ENCODE assay signal across 1 cellular context in the genomic region with DNA sequence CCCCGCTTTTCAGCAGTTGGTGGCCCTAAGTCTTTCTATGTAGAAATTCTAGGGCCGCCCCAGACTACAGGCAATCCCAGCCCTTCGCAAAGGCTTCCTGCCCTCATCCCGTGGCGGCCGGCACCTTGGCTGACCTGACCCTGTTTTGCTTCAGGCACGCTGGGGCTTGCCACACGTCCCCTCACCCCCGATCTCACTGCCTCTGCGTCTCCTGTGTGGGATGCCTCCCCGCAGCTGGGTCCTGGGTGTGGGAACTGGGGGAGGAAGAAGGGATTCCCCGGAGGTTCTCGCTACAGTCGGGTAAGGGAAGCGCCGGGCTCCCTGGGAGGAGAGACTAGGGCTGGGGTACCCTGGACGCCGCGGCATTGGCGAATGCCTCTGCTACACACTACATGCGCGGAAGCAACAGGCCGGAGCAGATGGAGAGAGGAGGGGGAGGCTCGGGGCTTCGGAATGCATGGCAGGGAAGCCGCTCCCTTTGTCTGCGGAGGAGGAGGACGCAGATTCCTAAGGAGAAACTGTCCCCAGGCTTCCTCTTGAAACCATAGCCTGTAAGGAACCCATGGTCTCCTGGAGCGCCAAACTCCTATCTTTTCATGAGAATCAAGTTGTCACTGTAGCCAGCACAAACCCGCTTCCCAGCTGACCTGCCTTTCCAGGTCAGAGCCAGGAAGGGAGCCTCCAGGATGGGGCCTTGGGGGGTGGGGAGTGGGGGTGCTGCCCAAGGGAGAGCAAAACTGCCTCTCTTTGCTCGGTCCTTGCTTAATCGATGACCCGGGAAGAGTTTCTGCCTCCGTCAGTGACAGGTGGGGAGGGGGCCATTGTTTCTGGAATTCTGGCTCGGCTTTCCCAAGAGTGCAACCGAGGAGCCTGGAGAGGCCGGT.
TF ChIP-seq lines count a peak whose summit lies in the region.

No MANE protein-coding gene starts in this region.

TF ChIP-seq in HepG2, 621 proteins besides CTCF, POLR2A, EP300 and RAD21 (continues in another document):
- TF ChIP-seq EED (CRISPR knock-in tag; IDR thresholded peaks at IDR 0.05) (no peak), ZNF883 (CRISPR knock-in tag; IDR thresholded peaks at IDR 0.05; ENCODE audit: not compliant biosample characterization) (peak; percentile 40), HOXA3 (CRISPR knock-in tag; IDR thresholded peaks at IDR 0.05) (0 out of 2 replicates have a peak, but pooled peaks have one; percentile 12), ZNF33B (CRISPR knock-in tag; IDR thresholded peaks at IDR 0.05) (peak; percentile 52; the same call in 1 of the 2 replicates), TGIF2 (CRISPR knock-in tag; IDR thresholded peaks at IDR 0.05) (no peak), ZNF598 (CRISPR knock-in tag; IDR thresholded peaks at IDR 0.05; ENCODE audit: borderline replicate concordance) (0 out of 2 replicates have a peak, but pooled peaks have one; percentile 32), ZNF572 (CRISPR knock-in tag; IDR thresholded peaks at IDR 0.05) (no peak), ZNF558 (CRISPR knock-in tag; IDR thresholded peaks at IDR 0.05; ENCODE audit: borderline replicate concordance) (no peak), ZNF136 (CRISPR knock-in tag; IDR thresholded peaks at IDR 0.05; ENCODE audit: low read depth) (no peak), ZNF891 (CRISPR knock-in tag; IDR thresholded peaks at IDR 0.05) (no peak), KMT2A (CRISPR knock-in tag; IDR thresholded peaks at IDR 0.05) (0 out of 2 replicates have a peak, but pooled peaks have one; percentile 4), TAF15 (IDR thresholded peaks at IDR 0.05; ENCODE audit: low read depth, low read length, poor library complexity, severe bottlenecking) (peak; percentile 52), KDM4B (CRISPR knock-in tag; IDR thresholded peaks at IDR 0.05) (no peak), HNRNPLL (IDR thresholded peaks at IDR 0.05; ENCODE audit: low read depth, low read length, poor library complexity, severe bottlenecking) (peak; percentile 57), RBM39 (IDR thresholded peaks at IDR 0.05; ENCODE audit: low read depth, low read length, poor library complexity, severe bottlenecking) (no peak), ZNF605 (CRISPR knock-in tag; IDR thresholded peaks at IDR 0.05) (no peak), HIVEP1 (CRISPR knock-in tag; IDR thresholded peaks at IDR 0.05) (peak; percentile 46; the same call in 1 of the 2 replicates)
- TF ChIP-seq, protein P1, sequence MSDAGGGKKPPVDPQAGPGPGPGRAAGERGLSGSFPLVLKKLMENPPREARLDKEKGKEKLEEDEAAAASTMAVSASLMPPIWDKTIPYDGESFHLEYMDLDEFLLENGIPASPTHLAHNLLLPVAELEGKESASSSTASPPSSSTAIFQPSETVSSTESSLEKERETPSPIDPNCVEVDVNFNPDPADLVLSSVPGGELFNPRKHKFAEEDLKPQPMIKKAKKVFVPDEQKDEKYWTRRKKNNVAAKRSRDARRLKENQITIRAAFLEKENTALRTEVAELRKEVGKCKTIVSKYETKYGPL (CRISPR knock-in tag; IDR thresholded peaks at IDR 0.05), result no peak
- TF ChIP-seq, protein P2, sequence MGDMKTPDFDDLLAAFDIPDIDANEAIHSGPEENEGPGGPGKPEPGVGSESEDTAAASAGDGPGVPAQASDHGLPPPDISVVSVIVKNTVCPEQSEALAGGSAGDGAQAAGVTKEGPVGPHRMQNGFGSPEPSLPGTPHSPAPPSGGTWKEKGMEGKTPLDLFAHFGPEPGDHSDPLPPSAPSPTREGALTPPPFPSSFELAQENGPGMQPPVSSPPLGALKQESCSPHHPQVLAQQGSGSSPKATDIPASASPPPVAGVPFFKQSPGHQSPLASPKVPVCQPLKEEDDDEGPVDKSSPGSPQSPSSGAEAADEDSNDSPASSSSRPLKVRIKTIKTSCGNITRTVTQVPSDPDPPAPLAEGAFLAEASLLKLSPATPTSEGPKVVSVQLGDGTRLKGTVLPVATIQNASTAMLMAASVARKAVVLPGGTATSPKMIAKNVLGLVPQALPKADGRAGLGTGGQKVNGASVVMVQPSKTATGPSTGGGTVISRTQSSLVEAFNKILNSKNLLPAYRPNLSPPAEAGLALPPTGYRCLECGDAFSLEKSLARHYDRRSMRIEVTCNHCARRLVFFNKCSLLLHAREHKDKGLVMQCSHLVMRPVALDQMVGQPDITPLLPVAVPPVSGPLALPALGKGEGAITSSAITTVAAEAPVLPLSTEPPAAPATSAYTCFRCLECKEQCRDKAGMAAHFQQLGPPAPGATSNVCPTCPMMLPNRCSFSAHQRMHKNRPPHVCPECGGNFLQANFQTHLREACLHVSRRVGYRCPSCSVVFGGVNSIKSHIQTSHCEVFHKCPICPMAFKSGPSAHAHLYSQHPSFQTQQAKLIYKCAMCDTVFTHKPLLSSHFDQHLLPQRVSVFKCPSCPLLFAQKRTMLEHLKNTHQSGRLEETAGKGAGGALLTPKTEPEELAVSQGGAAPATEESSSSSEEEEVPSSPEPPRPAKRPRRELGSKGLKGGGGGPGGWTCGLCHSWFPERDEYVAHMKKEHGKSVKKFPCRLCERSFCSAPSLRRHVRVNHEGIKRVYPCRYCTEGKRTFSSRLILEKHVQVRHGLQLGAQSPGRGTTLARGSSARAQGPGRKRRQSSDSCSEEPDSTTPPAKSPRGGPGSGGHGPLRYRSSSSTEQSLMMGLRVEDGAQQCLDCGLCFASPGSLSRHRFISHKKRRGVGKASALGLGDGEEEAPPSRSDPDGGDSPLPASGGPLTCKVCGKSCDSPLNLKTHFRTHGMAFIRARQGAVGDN (CRISPR knock-in tag; IDR thresholded peaks at IDR 0.05), result peak; percentile 52
- TF ChIP-seq, protein P3, sequence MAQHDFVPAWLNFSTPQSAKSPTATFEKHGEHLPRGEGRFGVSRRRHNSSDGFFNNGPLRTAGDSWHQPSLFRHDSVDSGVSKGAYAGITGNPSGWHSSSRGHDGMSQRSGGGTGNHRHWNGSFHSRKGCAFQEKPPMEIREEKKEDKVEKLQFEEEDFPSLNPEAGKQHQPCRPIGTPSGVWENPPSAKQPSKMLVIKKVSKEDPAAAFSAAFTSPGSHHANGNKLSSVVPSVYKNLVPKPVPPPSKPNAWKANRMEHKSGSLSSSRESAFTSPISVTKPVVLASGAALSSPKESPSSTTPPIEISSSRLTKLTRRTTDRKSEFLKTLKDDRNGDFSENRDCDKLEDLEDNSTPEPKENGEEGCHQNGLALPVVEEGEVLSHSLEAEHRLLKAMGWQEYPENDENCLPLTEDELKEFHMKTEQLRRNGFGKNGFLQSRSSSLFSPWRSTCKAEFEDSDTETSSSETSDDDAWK (CRISPR knock-in tag; IDR thresholded peaks at IDR 0.05), result no peak
- TF ChIP-seq, protein P4, sequence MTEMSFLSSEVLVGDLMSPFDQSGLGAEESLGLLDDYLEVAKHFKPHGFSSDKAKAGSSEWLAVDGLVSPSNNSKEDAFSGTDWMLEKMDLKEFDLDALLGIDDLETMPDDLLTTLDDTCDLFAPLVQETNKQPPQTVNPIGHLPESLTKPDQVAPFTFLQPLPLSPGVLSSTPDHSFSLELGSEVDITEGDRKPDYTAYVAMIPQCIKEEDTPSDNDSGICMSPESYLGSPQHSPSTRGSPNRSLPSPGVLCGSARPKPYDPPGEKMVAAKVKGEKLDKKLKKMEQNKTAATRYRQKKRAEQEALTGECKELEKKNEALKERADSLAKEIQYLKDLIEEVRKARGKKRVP (CRISPR knock-in tag; IDR thresholded peaks at IDR 0.05), result no peak
- TF ChIP-seq, protein P5, sequence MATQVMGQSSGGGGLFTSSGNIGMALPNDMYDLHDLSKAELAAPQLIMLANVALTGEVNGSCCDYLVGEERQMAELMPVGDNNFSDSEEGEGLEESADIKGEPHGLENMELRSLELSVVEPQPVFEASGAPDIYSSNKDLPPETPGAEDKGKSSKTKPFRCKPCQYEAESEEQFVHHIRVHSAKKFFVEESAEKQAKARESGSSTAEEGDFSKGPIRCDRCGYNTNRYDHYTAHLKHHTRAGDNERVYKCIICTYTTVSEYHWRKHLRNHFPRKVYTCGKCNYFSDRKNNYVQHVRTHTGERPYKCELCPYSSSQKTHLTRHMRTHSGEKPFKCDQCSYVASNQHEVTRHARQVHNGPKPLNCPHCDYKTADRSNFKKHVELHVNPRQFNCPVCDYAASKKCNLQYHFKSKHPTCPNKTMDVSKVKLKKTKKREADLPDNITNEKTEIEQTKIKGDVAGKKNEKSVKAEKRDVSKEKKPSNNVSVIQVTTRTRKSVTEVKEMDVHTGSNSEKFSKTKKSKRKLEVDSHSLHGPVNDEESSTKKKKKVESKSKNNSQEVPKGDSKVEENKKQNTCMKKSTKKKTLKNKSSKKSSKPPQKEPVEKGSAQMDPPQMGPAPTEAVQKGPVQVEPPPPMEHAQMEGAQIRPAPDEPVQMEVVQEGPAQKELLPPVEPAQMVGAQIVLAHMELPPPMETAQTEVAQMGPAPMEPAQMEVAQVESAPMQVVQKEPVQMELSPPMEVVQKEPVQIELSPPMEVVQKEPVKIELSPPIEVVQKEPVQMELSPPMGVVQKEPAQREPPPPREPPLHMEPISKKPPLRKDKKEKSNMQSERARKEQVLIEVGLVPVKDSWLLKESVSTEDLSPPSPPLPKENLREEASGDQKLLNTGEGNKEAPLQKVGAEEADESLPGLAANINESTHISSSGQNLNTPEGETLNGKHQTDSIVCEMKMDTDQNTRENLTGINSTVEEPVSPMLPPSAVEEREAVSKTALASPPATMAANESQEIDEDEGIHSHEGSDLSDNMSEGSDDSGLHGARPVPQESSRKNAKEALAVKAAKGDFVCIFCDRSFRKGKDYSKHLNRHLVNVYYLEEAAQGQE (IDR thresholded peaks at IDR 0.05; ENCODE audit: borderline replicate concordance in 1 of 2, low read depth in 1 of 2, low read length in 2 of 2), result no peak
- TF ChIP-seq, protein P6, sequence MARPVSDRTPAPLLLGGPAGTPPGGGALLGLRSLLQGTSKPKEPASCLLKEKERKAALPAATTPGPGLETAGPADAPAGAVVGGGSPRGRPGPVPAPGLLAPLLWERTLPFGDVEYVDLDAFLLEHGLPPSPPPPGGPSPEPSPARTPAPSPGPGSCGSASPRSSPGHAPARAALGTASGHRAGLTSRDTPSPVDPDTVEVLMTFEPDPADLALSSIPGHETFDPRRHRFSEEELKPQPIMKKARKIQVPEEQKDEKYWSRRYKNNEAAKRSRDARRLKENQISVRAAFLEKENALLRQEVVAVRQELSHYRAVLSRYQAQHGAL (CRISPR knock-in tag; IDR thresholded peaks at IDR 0.05; ENCODE audit: not compliant biosample characterization), result no peak
- TF ChIP-seq, protein P7, sequence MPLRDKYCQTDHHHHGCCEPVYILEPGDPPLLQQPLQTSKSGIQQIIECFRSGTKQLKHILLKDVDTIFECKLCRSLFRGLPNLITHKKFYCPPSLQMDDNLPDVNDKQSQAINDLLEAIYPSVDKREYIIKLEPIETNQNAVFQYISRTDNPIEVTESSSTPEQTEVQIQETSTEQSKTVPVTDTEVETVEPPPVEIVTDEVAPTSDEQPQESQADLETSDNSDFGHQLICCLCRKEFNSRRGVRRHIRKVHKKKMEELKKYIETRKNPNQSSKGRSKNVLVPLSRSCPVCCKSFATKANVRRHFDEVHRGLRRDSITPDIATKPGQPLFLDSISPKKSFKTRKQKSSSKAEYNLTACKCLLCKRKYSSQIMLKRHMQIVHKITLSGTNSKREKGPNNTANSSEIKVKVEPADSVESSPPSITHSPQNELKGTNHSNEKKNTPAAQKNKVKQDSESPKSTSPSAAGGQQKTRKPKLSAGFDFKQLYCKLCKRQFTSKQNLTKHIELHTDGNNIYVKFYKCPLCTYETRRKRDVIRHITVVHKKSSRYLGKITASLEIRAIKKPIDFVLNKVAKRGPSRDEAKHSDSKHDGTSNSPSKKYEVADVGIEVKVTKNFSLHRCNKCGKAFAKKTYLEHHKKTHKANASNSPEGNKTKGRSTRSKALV (CRISPR knock-in tag; IDR thresholded peaks at IDR 0.05), result peak; percentile 42; the same call in 1 of the 2 replicates
- TF ChIP-seq, protein P8, sequence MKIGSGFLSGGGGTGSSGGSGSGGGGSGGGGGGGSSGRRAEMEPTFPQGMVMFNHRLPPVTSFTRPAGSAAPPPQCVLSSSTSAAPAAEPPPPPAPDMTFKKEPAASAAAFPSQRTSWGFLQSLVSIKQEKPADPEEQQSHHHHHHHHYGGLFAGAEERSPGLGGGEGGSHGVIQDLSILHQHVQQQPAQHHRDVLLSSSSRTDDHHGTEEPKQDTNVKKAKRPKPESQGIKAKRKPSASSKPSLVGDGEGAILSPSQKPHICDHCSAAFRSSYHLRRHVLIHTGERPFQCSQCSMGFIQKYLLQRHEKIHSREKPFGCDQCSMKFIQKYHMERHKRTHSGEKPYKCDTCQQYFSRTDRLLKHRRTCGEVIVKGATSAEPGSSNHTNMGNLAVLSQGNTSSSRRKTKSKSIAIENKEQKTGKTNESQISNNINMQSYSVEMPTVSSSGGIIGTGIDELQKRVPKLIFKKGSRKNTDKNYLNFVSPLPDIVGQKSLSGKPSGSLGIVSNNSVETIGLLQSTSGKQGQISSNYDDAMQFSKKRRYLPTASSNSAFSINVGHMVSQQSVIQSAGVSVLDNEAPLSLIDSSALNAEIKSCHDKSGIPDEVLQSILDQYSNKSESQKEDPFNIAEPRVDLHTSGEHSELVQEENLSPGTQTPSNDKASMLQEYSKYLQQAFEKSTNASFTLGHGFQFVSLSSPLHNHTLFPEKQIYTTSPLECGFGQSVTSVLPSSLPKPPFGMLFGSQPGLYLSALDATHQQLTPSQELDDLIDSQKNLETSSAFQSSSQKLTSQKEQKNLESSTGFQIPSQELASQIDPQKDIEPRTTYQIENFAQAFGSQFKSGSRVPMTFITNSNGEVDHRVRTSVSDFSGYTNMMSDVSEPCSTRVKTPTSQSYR (CRISPR knock-in tag; IDR thresholded peaks at IDR 0.05; ENCODE audit: borderline replicate concordance), result no peak
- TF ChIP-seq, protein P9, sequence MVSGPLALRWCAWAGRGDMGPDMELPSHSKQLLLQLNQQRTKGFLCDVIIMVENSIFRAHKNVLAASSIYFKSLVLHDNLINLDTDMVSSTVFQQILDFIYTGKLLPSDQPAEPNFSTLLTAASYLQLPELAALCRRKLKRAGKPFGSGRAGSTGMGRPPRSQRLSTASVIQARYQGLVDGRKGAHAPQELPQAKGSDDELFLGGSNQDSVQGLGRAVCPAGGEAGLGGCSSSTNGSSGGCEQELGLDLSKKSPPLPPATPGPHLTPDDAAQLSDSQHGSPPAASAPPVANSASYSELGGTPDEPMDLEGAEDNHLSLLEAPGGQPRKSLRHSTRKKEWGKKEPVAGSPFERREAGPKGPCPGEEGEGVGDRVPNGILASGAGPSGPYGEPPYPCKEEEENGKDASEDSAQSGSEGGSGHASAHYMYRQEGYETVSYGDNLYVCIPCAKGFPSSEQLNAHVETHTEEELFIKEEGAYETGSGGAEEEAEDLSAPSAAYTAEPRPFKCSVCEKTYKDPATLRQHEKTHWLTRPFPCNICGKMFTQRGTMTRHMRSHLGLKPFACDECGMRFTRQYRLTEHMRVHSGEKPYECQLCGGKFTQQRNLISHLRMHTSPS (CRISPR knock-in tag; IDR thresholded peaks at IDR 0.05; ENCODE audit: low read depth), result no peak
- TF ChIP-seq, protein P10, sequence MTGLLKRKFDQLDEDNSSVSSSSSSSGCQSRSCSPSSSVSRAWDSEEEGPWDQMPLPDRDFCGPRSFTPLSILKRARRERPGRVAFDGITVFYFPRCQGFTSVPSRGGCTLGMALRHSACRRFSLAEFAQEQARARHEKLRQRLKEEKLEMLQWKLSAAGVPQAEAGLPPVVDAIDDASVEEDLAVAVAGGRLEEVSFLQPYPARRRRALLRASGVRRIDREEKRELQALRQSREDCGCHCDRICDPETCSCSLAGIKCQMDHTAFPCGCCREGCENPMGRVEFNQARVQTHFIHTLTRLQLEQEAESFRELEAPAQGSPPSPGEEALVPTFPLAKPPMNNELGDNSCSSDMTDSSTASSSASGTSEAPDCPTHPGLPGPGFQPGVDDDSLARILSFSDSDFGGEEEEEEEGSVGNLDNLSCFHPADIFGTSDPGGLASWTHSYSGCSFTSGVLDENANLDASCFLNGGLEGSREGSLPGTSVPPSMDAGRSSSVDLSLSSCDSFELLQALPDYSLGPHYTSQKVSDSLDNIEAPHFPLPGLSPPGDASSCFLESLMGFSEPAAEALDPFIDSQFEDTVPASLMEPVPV (CRISPR knock-in tag; IDR thresholded peaks at IDR 0.05), result 0 out of 2 replicates have a peak, but pooled peaks have one; percentile 17
